ENCODE assay signal across 1 cellular context in genomic region chr19:54201172-54201701, GRCh38.
TF ChIP-seq lines count a peak whose summit lies in the region.

No MANE protein-coding gene starts in this region.

TF ChIP-seq in K562, 482 proteins besides CTCF, POLR2A, EP300 and RAD21 (continued from another document):
- peak in 1 of 3 experiments; percentile 3; a peak in 1 of 6 replicates for TF ChIP-seq ZBTB11 (CRISPR knock-in tag; IDR thresholded peaks at IDR 0.05)
- no peak for TF ChIP-seq CC2D1A (IDR thresholded peaks at IDR 0.05)
- no peak for TF ChIP-seq AFF1 (IDR thresholded peaks at IDR 0.05; ENCODE audit: low read depth in 1 of 2, partially characterized antibody in 2 of 2)
- TF ChIP-seq HDAC1 (IDR thresholded peaks at IDR 0.05) = peak in 1 of 2 experiments; percentile 65; a peak in 2 of 4 replicates
- TF ChIP-seq ZNF436 (CRISPR knock-in tag; IDR thresholded peaks at IDR 0.05) = no peak
- TF ChIP-seq PHF21A (IDR thresholded peaks at IDR 0.05; ENCODE audit: borderline replicate concordance, low read depth) = no peak
- TF ChIP-seq SMARCB1 (IDR thresholded peaks at IDR 0.05; ENCODE audit: insufficient read length, low read depth) = no peak
- TF ChIP-seq ZNF124 (CRISPR knock-in tag; IDR thresholded peaks at IDR 0.05) = no peak
- no peak for TF ChIP-seq STAG1 (CRISPR knock-in tag; IDR thresholded peaks at IDR 0.05; ENCODE audit: borderline replicate concordance)
- no peak for TF ChIP-seq MITF (IDR thresholded peaks at IDR 0.05)
- TF ChIP-seq ETS1 (conservative IDR thresholded peaks at IDR 0.05; ENCODE audit: control insufficient read depth, low read depth, low read length) = no peak
- TF ChIP-seq BRCA1 (IDR thresholded peaks at IDR 0.05) = no peak
- 0 out of 2 replicates have a peak, but pooled peaks have one; percentile 74 for TF ChIP-seq BRCA1 (CRISPR knock-in tag; IDR thresholded peaks at IDR 0.05)
- no peak for TF ChIP-seq CGGBP1 (CRISPR knock-in tag; IDR thresholded peaks at IDR 0.05)
- no peak for TF ChIP-seq LARP7 (IDR thresholded peaks at IDR 0.05)
- TF ChIP-seq SP1 (CRISPR knock-in tag; IDR thresholded peaks at IDR 0.05) = no peak
- TF ChIP-seq ARID2 (IDR thresholded peaks at IDR 0.05) = no peak
- no peak for TF ChIP-seq HDAC2 (IDR thresholded peaks at IDR 0.05)
- TF ChIP-seq LCOR (CRISPR knock-in tag; IDR thresholded peaks at IDR 0.05) = no peak
- TF ChIP-seq TOE1 (IDR thresholded peaks at IDR 0.05; ENCODE audit: borderline replicate concordance) = no peak
- no peak for TF ChIP-seq TOE1 (CRISPR knock-in tag; IDR thresholded peaks at IDR 0.05; ENCODE audit: borderline replicate concordance, low read depth)
- no peak for TF ChIP-seq PCBP1 (IDR thresholded peaks at IDR 0.05; ENCODE audit: low read depth, low read length, poor library complexity, severe bottlenecking)
- TF ChIP-seq JUNB (CRISPR knock-in tag; conservative IDR thresholded peaks at IDR 0.05) = no peak
- TF ChIP-seq ZNF398 (CRISPR knock-in tag; IDR thresholded peaks at IDR 0.05) = no peak
- TF ChIP-seq GABPB1 (CRISPR knock-in tag; IDR thresholded peaks at IDR 0.05) = no peak
